ENCODE assay signal across 6 cellular contexts in the genomic region with DNA sequence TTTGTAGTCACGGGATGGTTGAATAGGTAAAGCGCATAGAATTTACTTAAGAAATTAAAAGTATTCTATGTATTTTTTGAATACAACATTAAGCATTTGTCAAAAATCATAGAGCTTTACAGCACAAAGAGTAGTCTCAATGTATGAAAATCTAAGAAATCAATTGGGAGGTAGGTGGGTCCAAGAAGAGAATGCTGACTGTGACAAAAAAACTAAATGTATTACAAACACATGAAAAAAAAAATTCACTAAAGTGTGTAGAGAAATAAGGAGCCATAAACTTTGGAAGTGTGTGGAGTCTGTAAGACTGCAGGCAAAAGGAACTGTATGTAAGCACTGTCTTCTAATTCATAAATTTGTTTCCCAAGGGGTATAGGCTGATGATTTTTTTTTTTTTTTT.
"Had no signal": no experiment of that assay in that cellular context is flagged by ENCODE, and none has a peak within 500 bp of the region (broad histone marks: within the 10 kb centered on the region; RNA-seq: fewer than 3 reads in every experiment).

No MANE protein-coding gene starts in this region.

- H3K27ac ChIP-seq: HL-60, KMS-11 had no signal

- DNase-seq: KBM-7, KG1 had no signal

- H3K27me3 Mint-ChIP-seq: IgD-negative memory B cell had no signal

- FAIRE-seq: HTR-8/SVneo had no signal

- H3K4me3 Mint-ChIP-seq: IgD-negative memory B cell had no signal

- H3K9ac ChIP-seq: KMS-11 had no signal

- H3K4me2 ChIP-seq: KMS-11 had no signal

- H3K27ac Mint-ChIP-seq: IgD-negative memory B cell had no signal
